ENCODE assay signal across 13 cellular contexts in genomic region chr16:12063004-12063395, GRCh38.
DNase-seq lines count a peak whose midpoint lies in the region; ATAC-seq and TF ChIP-seq lines count a peak whose summit lies in the region.
"Had no signal": no experiment of that assay in that cellular context is flagged by ENCODE, and none has a peak within 500 bp of the region (broad histone marks: within the 10 kb centered on the region; RNA-seq: fewer than 3 reads in every experiment).

No MANE protein-coding gene starts in this region.

- no peak overlapping the region for H2AFZ ChIP-seq in KMS-11 (ENCODE audit: low read depth)
- H2AFZ ChIP-seq in osteoblast (ENCODE audit: low read length): no peak overlapping the region
- H2AFZ ChIP-seq: PC-9 had no signal

- no peaks in the 10 kb centered on the region for H4K20me1 ChIP-seq in KMS-11 (ENCODE audit: insufficient read depth)
- peaks cover 4% of the 10 kb centered on the region for H4K20me1 ChIP-seq in osteoblast (ENCODE audit: insufficient read depth, low read length)

- WGBS in transverse colon (ENCODE audit: low coverage in 1 of 2), 2 donors: 94% methylated on average over 2 of the region's 2 CpGs; no CpG with 5 or more reads in 1 of the 2 donors

- H3K4me3 ChIP-seq in KMS-11 (IDR thresholded peaks at IDR 0.05; ENCODE audit: insufficient read depth, low read depth, low read length) (no peak overlapping the region), osteoblast (ENCODE audit: insufficient read depth, low read length) (no peak overlapping the region), transverse colon (no peak overlapping the region)
- H3K4me3 ChIP-seq: HAP-1, PC-9 had no signal

- TF ChIP-seq CTCF in KMS-11 (conservative IDR thresholded peaks at IDR 0.05; ENCODE audit: low read depth, low read length) (no peak), osteoblast (IDR thresholded peaks at IDR 0.05; ENCODE audit: extremely low read depth, low read depth, low read length) (no peak), transverse colon (IDR thresholded peaks at IDR 0.05) (no peak), foreskin keratinocyte (conservative IDR thresholded peaks at IDR 0.05) (no peak)

- H3K79me2 ChIP-seq in KMS-11 (ENCODE audit: insufficient read depth, low read depth) (no peaks in the 10 kb centered on the region), osteoblast (ENCODE audit: insufficient read depth, low read length) (no peaks in the 10 kb centered on the region)

- intact Hi-C loops in transverse colon (cut with DNase I; ENCODE audit: low total_unique reads): loop anchor here (10.0 kb wide), 1 partner anchor 198 kb away; no protein-coding TSS in a partner anchor

- no peak for TF ChIP-seq POLR2A in transverse colon (IDR thresholded peaks at IDR 0.05)

- DNase-seq in epithelial cell of prostate (ENCODE audit: low read depth, low spot score) (no peak), osteoblast (ENCODE audit: insufficient read length, low spot score, missing footprints) (no peak), transverse colon (no peak), foreskin keratinocyte (no peak)
- DNase-seq in activated naive CD4-positive, alpha-beta T cell treated with Interleukin-2 at 50 U/mL for 16 hours: no peak
- no peak for DNase-seq in activated T-cell treated with anti-CD3 and anti-CD28 coated beads, Interleukin-2, amount 50 U/mL, for 48 hours
- DNase-seq: DMS79, natural killer cell, NCI-H1436 treated with DMSO at 0.1 percent for 48 hours had no signal

- no peak for ATAC-seq in foreskin keratinocyte
- ATAC-seq: natural killer cell had no signal

- H3K4me2 ChIP-seq in KMS-11 (no peak overlapping the region; the same call in 1 of the 2 replicates), osteoblast (ENCODE audit: insufficient read depth, low read length) (no peak overlapping the region)
- H3K4me2 ChIP-seq: PC-9 had no signal

- no peak for TF ChIP-seq EP300 in transverse colon (IDR thresholded peaks at IDR 0.05; ENCODE audit: low read depth)

- no peak overlapping the region for H3K9ac ChIP-seq in KMS-11

- H3K27ac ChIP-seq in KMS-11 (peak overlapping the region; percentile 26; the same call in 1 of the 2 replicates), epithelial cell of prostate (peak overlapping the region; percentile 75), osteoblast (ENCODE audit: low read depth, low read length) (peak overlapping the region; percentile 70), transverse colon (peak overlapping the region; percentile 41 to 76 (median 61)), foreskin keratinocyte (no peak overlapping the region)
- H3K27ac ChIP-seq: C4-2B, PC-9 had no signal

- H3K4me1 ChIP-seq in KMS-11 (ENCODE audit: low read depth, poor library complexity, severe bottlenecking) (peaks cover 28% of the 10 kb centered on the region), osteoblast (ENCODE audit: insufficient read depth, low read length) (peaks cover 12% of the 10 kb centered on the region), transverse colon (peaks cover 0 to 8% (median 0%) of the 10 kb centered on the region in 4 donors), foreskin keratinocyte (peaks cover 18% of the 10 kb centered on the region)
- H3K4me1 ChIP-seq: HAP-1 had no signal

- H3K36me3 ChIP-seq in KMS-11 (ENCODE audit: insufficient read depth) (no peaks in the 10 kb centered on the region), osteoblast (ENCODE audit: insufficient read depth, low read length) (no peaks in the 10 kb centered on the region), transverse colon (no peaks in the 10 kb centered on the region)
- H3K36me3 ChIP-seq: HAP-1 had no signal

- no peaks in the 10 kb centered on the region for H3K9me3 ChIP-seq in osteoblast (ENCODE audit: low read depth, low read length)
- H3K9me3 ChIP-seq in transverse colon: no peaks in the 10 kb centered on the region
- H3K9me3 ChIP-seq: HAP-1 had no signal

- H3K27me3 ChIP-seq in KMS-11 (ENCODE audit: insufficient read depth, low read depth) (no peaks in the 10 kb centered on the region), osteoblast (ENCODE audit: insufficient read depth, low read length) (no peaks in the 10 kb centered on the region), transverse colon (no peaks in the 10 kb centered on the region), foreskin keratinocyte (no peaks in the 10 kb centered on the region)

- in situ Hi-C loops in transverse colon (cut with MboI; ENCODE audit: low pct_ligation_motif_present in 1 of 4, low pct_unique_long_range_greater_than_20kb in 1 of 4, low sequenced_read_pairs in 3 of 4): loop anchor here in 3 of 4 donors (10.0 to 25.0 kb wide), 3 partner anchors 101 to 676 kb away; partner anchors contain the start of gene TNFRSF17 (in 2 of the 3)
